1 cellular context compared by ENCODE assay signal in genomic region chr9:6014668-6015270, GRCh38.
TF ChIP-seq lines count a peak whose summit lies in the region.

No MANE protein-coding gene starts in this region.

TF ChIP-seq in K562, 482 proteins besides CTCF, POLR2A, EP300 and RAD21 (continued from another document):
- TF ChIP-seq JUN (IDR thresholded peaks at IDR 0.05; ENCODE audit: borderline replicate concordance, low read depth, low read length) (peak; percentile 56), JUN (CRISPR knock-in tag; IDR thresholded peaks at IDR 0.05; ENCODE audit: borderline replicate concordance) (no peak), FOSL1 (tag; conservative IDR thresholded peaks at IDR 0.05) (peak; percentile 93), CBFA2T3 (IDR thresholded peaks at IDR 0.05) (peak; percentile 38; the same call in 1 of the 2 replicates), JUND (IDR thresholded peaks at IDR 0.05; ENCODE audit: borderline replicate concordance, low read depth, low read length) (peak; percentile 83), JUND (tag; IDR thresholded peaks at IDR 0.05; ENCODE audit: borderline replicate concordance, low read depth, low read length) (peak; percentile 43; the same call in 1 of the 3 replicates), CBX5 (IDR thresholded peaks at IDR 0.05; ENCODE audit: borderline replicate concordance, low read depth) (no peak), DPF2 (IDR thresholded peaks at IDR 0.05) (0 out of 2 replicates have a peak, but pooled peaks have one; percentile 14), SMARCE1 (IDR thresholded peaks at IDR 0.05) (0 out of 2 replicates have a peak, but pooled peaks have one; percentile 29), SMAD1 (IDR thresholded peaks at IDR 0.05; ENCODE audit: low read depth, low read length, partially characterized antibody) (no peak), U2AF2 (optimal IDR thresholded peaks at IDR 0.05; ENCODE audit: low read depth, low read length) (no peak), NCOA6 (IDR thresholded peaks at IDR 0.05) (no peak), MGA (IDR thresholded peaks at IDR 0.05) (no peak), NELFE (IDR thresholded peaks at IDR 0.05; ENCODE audit: insufficient read depth, insufficient read length) (no peak), RBM39 (optimal IDR thresholded peaks at IDR 0.05; ENCODE audit: low read depth, low read length) (no peak)
